Comparison of ENCODE assay signal across 9 cellular contexts in the genomic region with DNA sequence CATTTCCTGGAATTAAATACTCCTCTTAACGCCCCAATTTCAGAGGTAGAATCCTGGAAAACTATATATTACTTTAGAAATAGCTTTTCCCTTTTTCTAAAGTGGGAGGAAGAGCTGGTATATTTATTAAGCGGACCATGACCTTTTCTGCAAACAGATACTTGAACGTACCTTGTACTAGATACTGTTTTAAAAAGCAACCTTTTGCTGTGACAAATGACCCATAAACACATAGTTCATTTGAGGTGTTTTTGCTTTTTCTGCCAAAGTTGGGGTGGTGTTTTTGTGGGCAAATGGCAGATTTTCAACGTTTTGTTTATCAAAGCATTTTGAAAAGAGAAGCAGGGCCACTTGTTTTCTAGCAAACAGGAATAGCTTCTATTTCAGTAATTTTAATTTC. TPM values are rescaled to one million over a fixed set of nuclear protein-coding genes. Genes with fewer than 3 reads are reported as not detected.
A peak's percentile ranks its signal among the peaks of the same experiment; 100 is the strongest.
DNase-seq lines count a peak whose midpoint lies in the region; ATAC-seq and TF ChIP-seq lines count a peak whose summit lies in the region.
"Had no signal": no experiment of that assay in that cellular context is flagged by ENCODE, and none has a peak within 500 bp of the region (broad histone marks: within the 10 kb centered on the region; RNA-seq: fewer than 3 reads in every experiment).

No MANE protein-coding gene starts in this region.

- H3K9me3 ChIP-seq in BLaER1, result no peaks in the 10 kb centered on the region

- no peaks in the 10 kb centered on the region for H3K36me3 Mint-ChIP-seq in IgD-negative memory B cell
- peaks cover 29% of the 10 kb centered on the region for H3K36me3 Mint-ChIP-seq in central memory CD8-positive, alpha-beta T cell (ENCODE audit: insufficient read depth)
- H3K36me3 Mint-ChIP-seq in nephron (ENCODE audit: low read depth), result peaks cover 9% of the 10 kb centered on the region

- H3K27ac ChIP-seq in BLaER1, result no peak overlapping the region

- DNase-seq in central memory CD8-positive, alpha-beta T cell (ENCODE audit: low spot score in 2 of 2), result no peak
- DNase-seq in NK-92 treated with Interleukin-12 subunit alpha and Interleukin-12 subunit beta, amount 100 ng/mL, for 24 hours (lab: John Stamatoyannopoulos, UW), result no peak
- DNase-seq: NCI-H1048 had no signal

- peak overlapping the region; percentile 81 for H3K4me3 ChIP-seq in BLaER1

- peak overlapping the region in 2 of 3 donors; percentile 46 to 95 for H3K27ac Mint-ChIP-seq in IgD-negative memory B cell
- peak overlapping the region; percentile 71 for H3K27ac Mint-ChIP-seq in central memory CD8-positive, alpha-beta T cell (ENCODE audit: low read depth)
- H3K27ac Mint-ChIP-seq in nephron, result no peak overlapping the region

- ATAC-seq in central memory CD8-positive, alpha-beta T cell (replicated peaks; ENCODE audit: extremely low read depth, poor library complexity, severe bottlenecking), result no peak
- ATAC-seq in GM18858 (IDR thresholded peaks at IDR 0.05; ENCODE audit: unreplicated experiment) (no peak), GM21723 (IDR thresholded peaks at IDR 0.05; ENCODE audit: unreplicated experiment) (no peak), GM19397 (IDR thresholded peaks at IDR 0.05; ENCODE audit: unreplicated experiment) (no peak)

- H3K4me2 ChIP-seq in BLaER1, result peak overlapping the region; percentile 95

- H4K20me1 ChIP-seq in BLaER1, result peaks cover 64% of the 10 kb centered on the region

- H3K9ac ChIP-seq in BLaER1, result peak overlapping the region; percentile 90

- H3K36me3 ChIP-seq in BLaER1, result peaks cover 30% of the 10 kb centered on the region

- H3K4me3 Mint-ChIP-seq in IgD-negative memory B cell (peak overlapping the region in 3 of 4 donors; percentile 46 to 98 (median 92)), nephron (peak overlapping the region; percentile 51 to 96 (median 88))
- no peak overlapping the region for H3K4me3 Mint-ChIP-seq in central memory CD8-positive, alpha-beta T cell

- H3K27me3 Mint-ChIP-seq in IgD-negative memory B cell, result no peaks in the 10 kb centered on the region
- no peaks in the 10 kb centered on the region for H3K27me3 Mint-ChIP-seq in central memory CD8-positive, alpha-beta T cell
- H3K27me3 Mint-ChIP-seq in nephron (ENCODE audit: low read depth), result no peaks in the 10 kb centered on the region

- H3K9me3 Mint-ChIP-seq in IgD-negative memory B cell, result no peaks in the 10 kb centered on the region
- no peaks in the 10 kb centered on the region for H3K9me3 Mint-ChIP-seq in central memory CD8-positive, alpha-beta T cell
- no peaks in the 10 kb centered on the region for H3K9me3 Mint-ChIP-seq in nephron

- H3K27me3 ChIP-seq in BLaER1, result no peaks in the 10 kb centered on the region

- H3K4me1 Mint-ChIP-seq in IgD-negative memory B cell, result peaks cover 27 to 39% (median 32%) of the 10 kb centered on the region in 3 donors
- H3K4me1 Mint-ChIP-seq in central memory CD8-positive, alpha-beta T cell, result peaks cover 36% of the 10 kb centered on the region
- H3K4me1 Mint-ChIP-seq in nephron, result peaks cover 15% of the 10 kb centered on the region

- peaks cover 42% of the 10 kb centered on the region for H3K4me1 ChIP-seq in BLaER1

- TF ChIP-seq CTCF in nephron (IDR thresholded peaks at IDR 0.05; ENCODE audit: unreplicated experiment in 3 of 3), result no peak

RNA-seq across cellular contexts. Expression of gene FBXO7, which starts 2.2 kb away (rescaled TPM):
- 148 TPM for polyA plus RNA-seq in IgD-negative memory B cell

RNA-seq across cellular contexts. Expression of gene BPIFC, which starts 12.6 kb away (rescaled TPM):
- not detected for polyA plus RNA-seq in IgD-negative memory B cell

Comparison
In these comparisons a context has a peak if more than half of its experiments do, and no peak if none do; other contexts are left out.
1. H3K27ac Mint-ChIP-seq: peak in IgD-negative memory B cell (2 of 3) and central memory CD8-positive, alpha-beta T cell (single experiment); none in nephron (0 of 3).